ENCODE assay signal across 33 cellular contexts in genomic region chr2:73246850-73247249, GRCh38. TPM values are rescaled to one million over a fixed set of nuclear protein-coding genes. Genes with fewer than 3 reads are reported as not detected.
DNase-seq lines count a peak whose midpoint lies in the region; ATAC-seq and TF ChIP-seq lines count a peak whose summit lies in the region.
"Had no signal": no experiment of that assay in that cellular context is flagged by ENCODE, and none has a peak within 500 bp of the region (broad histone marks: within the 10 kb centered on the region; RNA-seq: fewer than 3 reads in every experiment).

No MANE protein-coding gene starts in this region.

- peaks cover 43% of the 10 kb centered on the region for H3K79me2 ChIP-seq in mammary epithelial cell (ENCODE audit: insufficient read depth, low read length)

- H3K4me2 ChIP-seq in mammary epithelial cell (ENCODE audit: insufficient read depth, low read depth, low read length): no peak overlapping the region
- H3K4me2 ChIP-seq: BLaER1 treated with 17β-estradiol and CSF1 and Interleukin-3, amounts not matched to agents 10 nM and 100 nM had no signal

- BruUV-seq in MCF 10A (replicated peaks; lab: Mats Ljungman, UMichigan) (no TSS peak), mammary epithelial cell (replicated peaks; lab: Mats Ljungman, UMichigan) (no TSS peak)

- H3K27ac Mint-ChIP-seq in MCF 10A (ENCODE audit: low read depth, unreplicated experiment) (peak overlapping the region; percentile 34), osteocyte (ENCODE audit: unreplicated experiment) (peak overlapping the region; percentile 13)
- H3K27ac Mint-ChIP-seq in activated naive CD8-positive, alpha-beta T cell: peak overlapping the region; percentile 30
- H3K27ac Mint-ChIP-seq in stimulated activated naive B cell treated with anti-CD40 and anti-IgM and Interleukin-4, amounts not matched to agents 10 μg/mL and 1 μg/mL and 100 μg/mL, for 72 hours: no peak overlapping the region
- H3K27ac Mint-ChIP-seq: effector memory CD8-positive, alpha-beta T cell; stimulated activated memory B cell treated with anti-CD40 and anti-IgM and Interleukin-4, amounts not matched to agents 10 μg/mL and 1 μg/mL and 100 μg/mL, for 72 hours had no signal

- no peak for DNase-seq in MCF 10A (ENCODE audit: unreplicated experiment)
- no peak for DNase-seq in mammary epithelial cell
- no peak for DNase-seq in osteocyte (ENCODE audit: extremely low spot score, unreplicated experiment)
- no peak for DNase-seq in GM13977 (ENCODE audit: low spot score)
- no peak for DNase-seq in stimulated activated naive B cell treated with anti-CD40 and anti-IgM and Interleukin-4, amounts not matched to agents 10 μg/mL and 1 μg/mL and 100 μg/mL, for 72 hours
- DNase-seq: activated CD4-positive, alpha-beta T cell treated with anti-CD3 and anti-CD28 coated beads for 4 hours; DMS153; effector memory CD8-positive, alpha-beta T cell; H7; immature natural killer cell; KBM-7; left colon; MG63; NCI-H1105; NCI-H187 treated with DMSO at 0.1 percent for 48 hours; NCI-H2171; NCI-H510A; nephron progenitor cell; RPMI8226; SJCRH30; stimulated activated CD4-positive, alpha-beta T cell treated with anti-CD3 and anti-CD28 coated beads, Interleukin-15, amount 100 ng/mL, for 24 hours; T1000 had no signal

- no peaks in the 10 kb centered on the region for H3K27me3 ChIP-seq in mammary epithelial cell (ENCODE audit: insufficient read depth, low read length)
- H3K27me3 ChIP-seq: BLaER1 treated with 17β-estradiol and CSF1 and Interleukin-3, amounts not matched to agents 10 nM and 100 nM; MG63; SJCRH30; suprapubic skin had no signal

- H3K36me3 ChIP-seq in mammary epithelial cell (ENCODE audit: insufficient read depth, low read length): peaks cover 61% of the 10 kb centered on the region

- dilution Hi-C loops in mammary epithelial cell (cut with HindIII; ENCODE audit: low sequenced_read_pairs): no loop called here

- H3K4me1 ChIP-seq in mammary epithelial cell (ENCODE audit: insufficient read depth, low read length): peaks cover 13% of the 10 kb centered on the region

- no peak for TF ChIP-seq CTCF in MCF 10A (IDR thresholded peaks at IDR 0.05; ENCODE audit: unreplicated experiment)
- TF ChIP-seq CTCF in mammary epithelial cell (conservative IDR thresholded peaks at IDR 0.05 in 1 of 2, IDR thresholded peaks at IDR 0.05 in 1 of 2; ENCODE audit: extremely low read depth in 1 of 2, insufficient read depth in 1 of 2, low read depth in 1 of 2, low read length in 2 of 2): no peak
- TF ChIP-seq CTCF in osteocyte (IDR thresholded peaks at IDR 0.05): no peak
- TF ChIP-seq CTCF in GM13977 (IDR thresholded peaks at IDR 0.05; ENCODE audit: extremely low read depth, insufficient read depth, missing control alignments): no peak

- peaks cover 17% of the 10 kb centered on the region for H4K20me1 ChIP-seq in mammary epithelial cell (ENCODE audit: insufficient read depth, low read length)

- H3K27ac ChIP-seq in mammary epithelial cell (ENCODE audit: insufficient read depth, low read depth, low read length): no peak overlapping the region
- H3K27ac ChIP-seq: BLaER1 treated with 17β-estradiol and CSF1 and Interleukin-3, amounts not matched to agents 10 nM and 100 nM; SJCRH30; suprapubic skin; VCaP had no signal

- H3K9me3 Mint-ChIP-seq in MCF 10A (ENCODE audit: unreplicated experiment) (no peaks in the 10 kb centered on the region), osteocyte (ENCODE audit: unreplicated experiment) (no peaks in the 10 kb centered on the region)
- H3K9me3 Mint-ChIP-seq in activated naive CD8-positive, alpha-beta T cell (ENCODE audit: low read depth): no peaks in the 10 kb centered on the region
- H3K9me3 Mint-ChIP-seq in stimulated activated naive B cell treated with anti-CD40 and anti-IgM and Interleukin-4, amounts not matched to agents 10 μg/mL and 1 μg/mL and 100 μg/mL, for 72 hours: no peaks in the 10 kb centered on the region
- H3K9me3 Mint-ChIP-seq: central memory CD8-positive, alpha-beta T cell; effector memory CD8-positive, alpha-beta T cell; immature natural killer cell; nephron progenitor cell; stimulated activated memory B cell treated with anti-CD40 and anti-IgM and Interleukin-4, amounts not matched to agents 10 μg/mL and 1 μg/mL and 100 μg/mL, for 72 hours had no signal

- no peak overlapping the region for H3K4me3 ChIP-seq in mammary epithelial cell (replicated peaks in 1 of 3; ENCODE audit: insufficient read depth in 1 of 3, low read depth in 2 of 3, low read length in 3 of 3)
- H3K4me3 ChIP-seq: BLaER1 treated with 17β-estradiol and CSF1 and Interleukin-3, amounts not matched to agents 10 nM and 100 nM; MG63; SJCRH30; suprapubic skin had no signal

- no peak for ATAC-seq in stimulated activated naive B cell treated with anti-CD40 and anti-IgM and Interleukin-4, amounts not matched to agents 10 μg/mL and 1 μg/mL and 100 μg/mL, for 72 hours (replicated peaks)
- ATAC-seq: effector memory CD8-positive, alpha-beta T cell; left colon; stimulated activated memory B cell treated with anti-CD40 and anti-IgM and Interleukin-4, amounts not matched to agents 10 μg/mL and 1 μg/mL and 100 μg/mL, for 72 hours had no signal

- no peaks in the 10 kb centered on the region for H3K9me3 ChIP-seq in mammary epithelial cell (replicated peaks; ENCODE audit: insufficient read depth, low read length)
- H3K9me3 ChIP-seq: BLaER1 treated with 17β-estradiol and CSF1 and Interleukin-3, amounts not matched to agents 10 nM and 100 nM; MG63; SJCRH30; suprapubic skin had no signal

- no peak overlapping the region for H3K9ac ChIP-seq in mammary epithelial cell (ENCODE audit: insufficient read depth, low read length)
- H3K9ac ChIP-seq: BLaER1 treated with 17β-estradiol and CSF1 and Interleukin-3, amounts not matched to agents 10 nM and 100 nM had no signal

- no peak overlapping the region for H2AFZ ChIP-seq in mammary epithelial cell (ENCODE audit: low read depth, low read length)

- no peaks in the 10 kb centered on the region for H3K27me3 Mint-ChIP-seq in MCF 10A (ENCODE audit: insufficient read depth, unreplicated experiment)
- H3K27me3 Mint-ChIP-seq in activated naive CD8-positive, alpha-beta T cell: no peaks in the 10 kb centered on the region
- H3K27me3 Mint-ChIP-seq in osteocyte (ENCODE audit: unreplicated experiment): no peaks in the 10 kb centered on the region
- no peaks in the 10 kb centered on the region for H3K27me3 Mint-ChIP-seq in stimulated activated naive B cell treated with anti-CD40 and anti-IgM and Interleukin-4, amounts not matched to agents 10 μg/mL and 1 μg/mL and 100 μg/mL, for 72 hours
- H3K27me3 Mint-ChIP-seq: central memory CD8-positive, alpha-beta T cell; effector memory CD8-positive, alpha-beta T cell; stimulated activated memory B cell treated with anti-CD40 and anti-IgM and Interleukin-4, amounts not matched to agents 10 μg/mL and 1 μg/mL and 100 μg/mL, for 72 hours had no signal

- WGBS in mammary epithelial cell (ENCODE audit: low coverage, missing lambda C conversion rate): 93% methylated on average over 3 of the region's 3 CpGs

- H3K36me3 Mint-ChIP-seq in MCF 10A (ENCODE audit: insufficient read depth, unreplicated experiment) (peaks cover 91% of the 10 kb centered on the region), osteocyte (ENCODE audit: unreplicated experiment) (peaks cover 62% of the 10 kb centered on the region)
- peaks cover 4% of the 10 kb centered on the region for H3K36me3 Mint-ChIP-seq in activated naive CD8-positive, alpha-beta T cell
- peaks cover 33 to 57% of the 10 kb centered on the region in 2 donors for H3K36me3 Mint-ChIP-seq in stimulated activated naive B cell treated with anti-CD40 and anti-IgM and Interleukin-4, amounts not matched to agents 10 μg/mL and 1 μg/mL and 100 μg/mL, for 72 hours

- POLR2A ChIA-PET in MCF 10A (lab: Yijun Ruan, JAX): interaction anchor here (1.1 to 1.5 kb wide), 2 partner anchors 8 to 11 kb away, joined by 4 read pairs; no protein-coding TSS in a partner anchor

- in situ Hi-C loops in mammary epithelial cell (cut with MboI; ENCODE audit: low sequenced_read_pairs in 2 of 2) (no loop called here), GM13977 (cut with MboI; ENCODE audit: low pct_unique_long_range_greater_than_20kb, low sequenced_read_pairs, unreplicated experiment) (no loop called here)

- CTCF ChIA-PET in MCF 10A (lab: Yijun Ruan, JAX) (interaction anchor here (1.1 to 1.8 kb wide), 2 partner anchors 34 to 43 kb away, joined by 7 to 9 read pairs; no protein-coding TSS in a partner anchor), mammary epithelial cell (lab: Charles Lee; ENCODE audit: low non-redundant PET) (no interaction called here)

- no peak overlapping the region for H3K4me3 Mint-ChIP-seq in MCF 10A (ENCODE audit: unreplicated experiment)
- no peak overlapping the region for H3K4me3 Mint-ChIP-seq in activated naive CD8-positive, alpha-beta T cell
- H3K4me3 Mint-ChIP-seq in osteocyte (ENCODE audit: unreplicated experiment): no peak overlapping the region
- no peak overlapping the region for H3K4me3 Mint-ChIP-seq in stimulated activated naive B cell treated with anti-CD40 and anti-IgM and Interleukin-4, amounts not matched to agents 10 μg/mL and 1 μg/mL and 100 μg/mL, for 72 hours
- H3K4me3 Mint-ChIP-seq: central memory CD8-positive, alpha-beta T cell; effector memory CD8-positive, alpha-beta T cell; immature natural killer cell; nephron progenitor cell; stimulated activated memory B cell treated with anti-CD40 and anti-IgM and Interleukin-4, amounts not matched to agents 10 μg/mL and 1 μg/mL and 100 μg/mL, for 72 hours had no signal

- intact Hi-C loops in MCF 10A (cut with micrococcal nuclease) (no loop called here), mammary epithelial cell (cut with micrococcal nuclease) (no loop called here)

- H3K4me1 Mint-ChIP-seq in MCF 10A (ENCODE audit: insufficient read depth, unreplicated experiment) (peaks cover 24% of the 10 kb centered on the region), osteocyte (ENCODE audit: unreplicated experiment) (peaks cover 3% of the 10 kb centered on the region)
- peaks cover 13% of the 10 kb centered on the region for H3K4me1 Mint-ChIP-seq in activated naive CD8-positive, alpha-beta T cell (ENCODE audit: low read depth)
- H3K4me1 Mint-ChIP-seq in stimulated activated naive B cell treated with anti-CD40 and anti-IgM and Interleukin-4, amounts not matched to agents 10 μg/mL and 1 μg/mL and 100 μg/mL, for 72 hours: peaks cover 1 to 6% of the 10 kb centered on the region in 2 donors
- H3K4me1 Mint-ChIP-seq: nephron progenitor cell had no signal

RNA-seq across cellular contexts. Expression of gene CCT7, which starts 12.7 kb away (rescaled TPM):
- 468 and 495 TPM in 2 replicates for total RNA-seq in MCF 10A (2022)
- 100 to 1,000 TPM; 204 to 348 TPM for total RNA-seq in mammary epithelial cell
- polyA plus RNA-seq in mammary epithelial cell: 357 TPM
- 607 TPM for polyA minus RNA-seq in mammary epithelial cell
- total RNA-seq in osteocyte: 216 and 231 TPM in 2 replicates

RNA-seq across cellular contexts. Expression of gene PRADC1, which starts 13.8 kb away (rescaled TPM):
- total RNA-seq in MCF 10A (2022) (9.5 and 13.5 TPM in 2 replicates), mammary epithelial cell (10 to 100 TPM; 11.5 to 14.0 TPM), osteocyte (15.1 and 17.6 TPM in 2 replicates)
- 15.4 TPM for polyA plus RNA-seq in mammary epithelial cell
- 8.5 TPM for polyA minus RNA-seq in mammary epithelial cell

RNA-seq across cellular contexts. Expression of gene SMYD5, which starts 32.8 kb away (rescaled TPM):
- total RNA-seq in MCF 10A (2022): 26.5 and 34.4 TPM in 2 replicates
- 10 to 100 TPM; 19.5 to 31.7 TPM for total RNA-seq in mammary epithelial cell
- 21.8 TPM for polyA plus RNA-seq in mammary epithelial cell
- polyA minus RNA-seq in mammary epithelial cell: 30.3 TPM
- 17.1 and 18.7 TPM in 2 replicates for total RNA-seq in osteocyte

RNA-seq across cellular contexts. Expression of gene FBXO41, which starts 37.4 kb away (rescaled TPM):
- total RNA-seq in MCF 10A (2022) (3.7 and 4.4 TPM in 2 replicates), mammary epithelial cell (1 to 10 TPM; 6.7 to 8.9 TPM), osteocyte (1.6 and 2.0 TPM in 2 replicates)
- 4.5 TPM for polyA plus RNA-seq in mammary epithelial cell
- 18.5 TPM for polyA minus RNA-seq in mammary epithelial cell

RNA-seq across cellular contexts. Expression of gene NOTO, which starts 44.5 kb away (rescaled TPM):
- total RNA-seq in MCF 10A (2022): not detected in 2 replicates
- not detected for total RNA-seq in mammary epithelial cell
- not detected for polyA plus RNA-seq in mammary epithelial cell
- polyA minus RNA-seq in mammary epithelial cell: not detected
- not detected in 2 replicates for total RNA-seq in osteocyte
- total RNA-seq: H7, HT1080, lung microvascular endothelial cell, osteoblast, SJCRH30, suprapubic skin, ureter had no signal
- polyA plus RNA-seq: adipose tissue, immature natural killer cell had no signal
